Comparison of ENCODE assay signal across 8 cellular contexts in the genomic region with DNA sequence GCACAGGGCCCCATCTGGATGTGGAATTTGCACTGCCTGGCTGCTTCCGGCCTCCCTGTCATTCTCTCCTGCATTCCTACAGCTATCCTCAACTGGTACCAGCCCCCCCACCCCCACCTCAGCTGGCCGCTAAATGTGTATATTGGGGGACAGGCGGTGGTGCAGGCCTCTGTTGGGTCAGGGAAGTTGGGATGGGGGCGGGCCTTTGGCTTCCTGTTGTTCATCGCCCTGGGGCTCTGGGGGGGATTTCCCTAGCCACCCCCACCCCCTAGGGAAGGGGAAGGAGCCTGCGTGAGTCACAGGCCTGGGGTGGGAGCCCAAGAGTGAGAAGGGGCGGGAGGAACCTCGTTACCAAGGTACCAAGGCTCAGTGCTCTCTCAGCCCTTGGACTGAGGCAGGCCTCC. TPM values are rescaled to one million over a fixed set of nuclear protein-coding genes. Genes with fewer than 3 reads are reported as not detected.
DNase-seq lines count a peak whose midpoint lies in the region; TF ChIP-seq lines count a peak whose summit lies in the region.

No MANE protein-coding gene starts in this region.

- H4K20me1 ChIP-seq in hepatocyte (ENCODE audit: insufficient read depth, poor library complexity, severe bottlenecking) = no peaks in the 10 kb centered on the region

- peaks cover 32% of the 10 kb centered on the region for H3K27me3 Mint-ChIP-seq in type B pancreatic cell

- no peaks in the 10 kb centered on the region for H3K27me3 ChIP-seq in GM06990 (replicated peaks; ENCODE audit: control insufficient read depth, insufficient read depth, low read length)
- no peaks in the 10 kb centered on the region for H3K27me3 ChIP-seq in hepatocyte

- H3K79me2 ChIP-seq in hepatocyte = no peaks in the 10 kb centered on the region

- H3K4me1 Mint-ChIP-seq in type B pancreatic cell (ENCODE audit: unreplicated experiment) = no peaks in the 10 kb centered on the region

- no peak overlapping the region for H3K27ac ChIP-seq in hepatocyte

- no peak overlapping the region for H3K27ac Mint-ChIP-seq in type B pancreatic cell

- peaks cover 15% of the 10 kb centered on the region for H3K36me3 ChIP-seq in GM06990 (ENCODE audit: control insufficient read depth, insufficient read depth, low read length)
- H3K36me3 ChIP-seq in hepatocyte (replicated peaks; ENCODE audit: insufficient read depth, low read depth) = no peaks in the 10 kb centered on the region

- H3K4me2 ChIP-seq in hepatocyte = no peak overlapping the region

- no peaks in the 10 kb centered on the region for H3K4me1 ChIP-seq in hepatocyte (ENCODE audit: insufficient read depth)

- H3K36me3 Mint-ChIP-seq in type B pancreatic cell = no peaks in the 10 kb centered on the region

- DNase-seq in GM06990 (ENCODE audit: extremely low read depth, insufficient read length) = peak; percentile 67
- peak; percentile 40 to 74 for DNase-seq in NOMO-1 (lab: John Stamatoyannopoulos, UW; ENCODE audit: unreplicated experiment in 2 of 2)
- DNase-seq in activated T-cell treated with anti-CD3 and anti-CD28 coated beads for 4 hours = peak; percentile 84
- peak; percentile 15 for DNase-seq in foreskin melanocyte
- peak; percentile 80 to 82 for DNase-seq in stimulated activated CD4-positive, alpha-beta T cell treated with anti-CD3 and anti-CD28 coated beads, Interleukin-1b, Interleukin-23, amount 100 ng/mL, for 4 hours (ENCODE audit: low read depth in 2 of 2)
- no peak for DNase-seq in NCI-H2107 treated with DMSO at 0.1 percent for 48 hours (lab: John Stamatoyannopoulos, UW; ENCODE audit: unreplicated experiment)
- no peak for DNase-seq in hepatocyte (ENCODE audit: low spot score)
- no peak for DNase-seq in type B pancreatic cell (ENCODE audit: extremely low spot score, unreplicated experiment)

- H3K9me2 ChIP-seq in hepatocyte (replicated peaks; ENCODE audit: insufficient read depth) = no peaks in the 10 kb centered on the region

- H3K9me3 Mint-ChIP-seq in type B pancreatic cell = no peaks in the 10 kb centered on the region

- H3K4me3 Mint-ChIP-seq in type B pancreatic cell = no peak overlapping the region

- H3K4me3 ChIP-seq in GM06990 (replicated peaks; ENCODE audit: low read depth, low read length) (peak overlapping the region; percentile 61), hepatocyte (no peak overlapping the region)

- H2AFZ ChIP-seq in hepatocyte = no peak overlapping the region

- 69% methylated on average over 5 of the region's 8 CpGs for WGBS in hepatocyte (ENCODE audit: low lambda C conversion rate, missing lambda C conversion rate)

- H3K9me3 ChIP-seq in hepatocyte (ENCODE audit: low read depth) = no peaks in the 10 kb centered on the region

- no peak for TF ChIP-seq CTCF in GM06990 (IDR thresholded peaks at IDR 0.05; ENCODE audit: insufficient read depth, low read length, poor library complexity, severe bottlenecking)
- no peak for TF ChIP-seq CTCF in hepatocyte (IDR thresholded peaks at IDR 0.05; ENCODE audit: poor library complexity)
- no peak for TF ChIP-seq CTCF in type B pancreatic cell (conservative IDR thresholded peaks at IDR 0.05)

RNA-seq across cellular contexts. Expression of gene POU2F2, which starts 10.6 kb away (rescaled TPM):
- total RNA-seq in hepatocyte = 0.16 TPM in 1 of 2 replicates, not detected in the other
- 0.15 and 0.52 TPM in 2 replicates for polyA plus RNA-seq in hepatocyte
- 0.57 and 1.7 TPM in 2 replicates for total RNA-seq in type B pancreatic cell (ENCODE audit: low replicate concordance)

RNA-seq across cellular contexts. Expression of gene ZNF574, which starts 45.7 kb away (rescaled TPM):
- total RNA-seq in hepatocyte (10.7 and 11.8 TPM in 2 replicates), type B pancreatic cell (ENCODE audit: low replicate concordance) (20.1 and 20.5 TPM in 2 replicates)
- 13.3 and 13.6 TPM in 2 replicates for polyA plus RNA-seq in hepatocyte

RNA-seq across cellular contexts. Expression of gene GRIK5, which starts 51.7 kb away (rescaled TPM):
- 0.60 and 0.92 TPM in 2 replicates for total RNA-seq in hepatocyte
- 0.34 and 0.50 TPM in 2 replicates for polyA plus RNA-seq in hepatocyte
- total RNA-seq in type B pancreatic cell (ENCODE audit: low replicate concordance) = 1.8 and 5.8 TPM in 2 replicates

Comparison
In these comparisons a context has a peak if more than half of its experiments do, and no peak if none do; other contexts are left out.
1. DNase-seq: peak in GM06990 (single experiment), NOMO-1 (2 of 2), activated T-cell treated with anti-CD3 and anti-CD28 coated beads for 4 hours (single experiment), foreskin melanocyte (single experiment) and stimulated activated CD4-positive, alpha-beta T cell treated with anti-CD3 and anti-CD28 coated beads, Interleukin-1b, Interleukin-23, amount 100 ng/mL, for 4 hours (2 of 2); none in NCI-H2107 treated with DMSO at 0.1 percent for 48 hours (single experiment), hepatocyte (single experiment) and type B pancreatic cell (single experiment).